17 cellular contexts compared by ENCODE assay signal in genomic region chr17:36085710-36086268, GRCh38. TPM values are rescaled to one million over a fixed set of nuclear protein-coding genes. Genes with fewer than 3 reads are reported as not detected.
DNase-seq lines count a peak whose midpoint lies in the region; ATAC-seq and TF ChIP-seq lines count a peak whose summit lies in the region.
"Had no signal": no experiment of that assay in that cellular context is flagged by ENCODE, and none has a peak within 500 bp of the region (broad histone marks: within the 10 kb centered on the region; RNA-seq: fewer than 3 reads in every experiment).

No MANE protein-coding gene starts in this region.

- H3K4ac ChIP-seq in mesendoderm (ENCODE audit: low read depth, low read length) = no peak overlapping the region

- no peak overlapping the region for H3K27ac ChIP-seq in left ventricle myocardium inferior (replicated peaks)
- H3K27ac ChIP-seq in right cardiac atrium (ENCODE audit: low read length) = no peak overlapping the region
- H3K27ac ChIP-seq in upper lobe of right lung = no peak overlapping the region
- H3K27ac ChIP-seq in mesendoderm (ENCODE audit: low read depth, low read length) = no peak overlapping the region
- H3K27ac ChIP-seq: cardiac muscle cell had no signal

- POLR2A ChIA-PET in activated CD8-positive, alpha-beta T cell treated with anti-CD3 and anti-CD28 coated beads for 36 hours (lab: Charles Lee) = interaction anchor here (0.6 to 2.1 kb wide), 6 partner anchors 11 to 44 kb away, joined by 3 to 7 read pairs (median 3); no protein-coding TSS in a partner anchor

- no peak overlapping the region for H2BK5ac ChIP-seq in mesendoderm (ENCODE audit: low read length)

- H2BK120ac ChIP-seq in mesendoderm (ENCODE audit: low read depth, low read length) = no peak overlapping the region

- H3K18ac ChIP-seq in mesendoderm (ENCODE audit: low read length) = no peak overlapping the region

- H3K9me3 ChIP-seq in left ventricle myocardium inferior (replicated peaks) = no peaks in the 10 kb centered on the region
- no peaks in the 10 kb centered on the region for H3K9me3 ChIP-seq in right cardiac atrium (ENCODE audit: control insufficient read depth, low read length)
- H3K9me3 ChIP-seq in upper lobe of right lung = no peaks in the 10 kb centered on the region

- H4K8ac ChIP-seq in mesendoderm (ENCODE audit: low read depth, low read length) = no peak overlapping the region

- H3K27me3 ChIP-seq in left ventricle myocardium inferior (ENCODE audit: low read depth) (peaks cover 32% of the 10 kb centered on the region), right cardiac atrium (ENCODE audit: control insufficient read depth, insufficient read depth) (no peaks in the 10 kb centered on the region), upper lobe of right lung (no peaks in the 10 kb centered on the region), mesendoderm (ENCODE audit: insufficient read depth, low read length, poor library complexity) (no peaks in the 10 kb centered on the region)

- TF ChIP-seq CTCF in left ventricle myocardium inferior (IDR thresholded peaks at IDR 0.05; ENCODE audit: borderline replicate concordance) (no peak), upper lobe of right lung (IDR thresholded peaks at IDR 0.05) (no peak)
- no peak for TF ChIP-seq CTCF in activated CD8-positive, alpha-beta T cell treated with anti-CD3 and anti-CD28 coated beads for 36 hours (IDR thresholded peaks at IDR 0.05)

- CTCF ChIA-PET in activated CD8-positive, alpha-beta T cell treated with anti-CD3 and anti-CD28 coated beads for 36 hours (lab: Charles Lee) = interaction anchor here (1.1 to 2.4 kb wide), 6 partner anchors 10 to 117 kb away, joined by 3 to 14 read pairs (median 4); no protein-coding TSS in a partner anchor

- H3K56ac ChIP-seq in mesendoderm (ENCODE audit: low read length) = no peak overlapping the region

- ATAC-seq in Right ventricle myocardium superior (ENCODE audit: poor library complexity) (peak; percentile 79), right cardiac atrium (peak; percentile 60), upper lobe of right lung (peak; percentile 72)
- ATAC-seq in activated CD8-positive, alpha-beta T cell treated with anti-CD3 and anti-CD28 coated beads for 36 hours = no peak
- ATAC-seq: esophagus mucosa, Panc1 had no signal

- H3K23ac ChIP-seq in mesendoderm (ENCODE audit: low read length) = no peak overlapping the region

- H3K9me3 Mint-ChIP-seq in activated CD8-positive, alpha-beta T cell treated with anti-CD3 and anti-CD28 coated beads for 36 hours = no peaks in the 10 kb centered on the region

- H3K79me2 ChIP-seq in mesendoderm (ENCODE audit: control insufficient read depth, insufficient read depth, low read length) = no peaks in the 10 kb centered on the region

- H3K4me3 ChIP-seq in left ventricle myocardium inferior (no peak overlapping the region), right cardiac atrium (ENCODE audit: low read length) (no peak overlapping the region), upper lobe of right lung (no peak overlapping the region), mesendoderm (ENCODE audit: low read length) (no peak overlapping the region)
- H3K4me3 ChIP-seq: cardiac muscle cell had no signal

- H3K36me3 ChIP-seq in left ventricle myocardium inferior (no peaks in the 10 kb centered on the region), upper lobe of right lung (no peaks in the 10 kb centered on the region), mesendoderm (ENCODE audit: control insufficient read depth, insufficient read depth, low read length) (no peaks in the 10 kb centered on the region)
- H3K36me3 ChIP-seq: cardiac muscle cell had no signal

- intact Hi-C loops in Right ventricle myocardium superior (cut with DNase I) (no loop called here), left ventricle myocardium inferior (cut with micrococcal nuclease) (no loop called here), right cardiac atrium (cut with DNase I) (no loop called here), upper lobe of right lung (cut with DNase I) (no loop called here)
- intact Hi-C loops in activated CD8-positive, alpha-beta T cell treated with anti-CD3 and anti-CD28 coated beads for 36 hours (cut with micrococcal nuclease) = no loop called here

- no peaks in the 10 kb centered on the region for H3K27me3 Mint-ChIP-seq in activated CD8-positive, alpha-beta T cell treated with anti-CD3 and anti-CD28 coated beads for 36 hours

- no peaks in the 10 kb centered on the region for H3K4me1 ChIP-seq in left ventricle myocardium inferior
- no peaks in the 10 kb centered on the region for H3K4me1 ChIP-seq in right cardiac atrium (ENCODE audit: control insufficient read depth, insufficient read depth, low read length)
- no peaks in the 10 kb centered on the region for H3K4me1 ChIP-seq in upper lobe of right lung
- H3K4me1 ChIP-seq in mesendoderm (ENCODE audit: control insufficient read depth, low read depth, low read length) = no peaks in the 10 kb centered on the region

- no peak overlapping the region for H4K5ac ChIP-seq in mesendoderm (ENCODE audit: low read length)

- H3K79me1 ChIP-seq in mesendoderm (ENCODE audit: low read length) = no peaks in the 10 kb centered on the region

- no peak for DNase-seq in Right ventricle myocardium superior
- DNase-seq in left ventricle myocardium inferior = no peak
- no peak for DNase-seq in activated CD8-positive, alpha-beta T cell treated with anti-CD3 and anti-CD28 coated beads for 36 hours
- no peak for DNase-seq in right cardiac atrium
- DNase-seq in upper lobe of right lung = no peak
- DNase-seq in mesendoderm = no peak
- DNase-seq in NCI-H1105 (lab: John Stamatoyannopoulos, UW) = no peak
- no peak for DNase-seq in NCI-H2196 treated with DMSO at 0.1 percent for 48 hours (lab: John Stamatoyannopoulos, UW; ENCODE audit: unreplicated experiment)
- DNase-seq: ACHN; EL; NCI-H2107; occipital lobe; stimulated activated CD4-positive, alpha-beta T cell treated with anti-CD3 and anti-CD28 coated beads, Interleukin-4, amount 100 ng/mL, for 4 hours had no signal

- no peak overlapping the region for H3K9ac ChIP-seq in mesendoderm (ENCODE audit: low read length)

- peaks cover 70% of the 10 kb centered on the region for H3K4me1 Mint-ChIP-seq in activated CD8-positive, alpha-beta T cell treated with anti-CD3 and anti-CD28 coated beads for 36 hours (ENCODE audit: low read depth)

- H3K4me2 ChIP-seq in mesendoderm (ENCODE audit: low read length) = no peak overlapping the region

- H2BK15ac ChIP-seq in mesendoderm (replicated peaks; ENCODE audit: low read depth) = no peak overlapping the region

- no peak overlapping the region for H2AK5ac ChIP-seq in mesendoderm (ENCODE audit: low read length)

- H3K27ac Mint-ChIP-seq in activated CD8-positive, alpha-beta T cell treated with anti-CD3 and anti-CD28 coated beads for 36 hours = peak overlapping the region; percentile 31

- 41% methylated on average over 2 of the region's 2 CpGs for WGBS in right cardiac atrium
- WGBS in mesendoderm (ENCODE audit: extremely low coverage, insufficient coverage, low lambda C conversion rate) = no CpG with 5 or more reads among the region's 2 CpGs

- H3K36me3 Mint-ChIP-seq in activated CD8-positive, alpha-beta T cell treated with anti-CD3 and anti-CD28 coated beads for 36 hours (ENCODE audit: low read depth) = peaks cover 7% of the 10 kb centered on the region

- H3K4me3 Mint-ChIP-seq in activated CD8-positive, alpha-beta T cell treated with anti-CD3 and anti-CD28 coated beads for 36 hours = peak overlapping the region; percentile 35

RNA-seq across cellular contexts. Expression of gene CCL3, which starts 4.2 kb away (rescaled TPM):
- total RNA-seq in Right ventricle myocardium superior (0.27 TPM), left ventricle myocardium inferior (not detected), right cardiac atrium (1 to 10 TPM in 3 of 4 donors, under 1 TPM in 1; 0.38 to 2.3 (median 1.3) TPM), upper lobe of right lung (9.9 TPM)
- total RNA-seq in activated CD8-positive, alpha-beta T cell treated with anti-CD3 and anti-CD28 coated beads for 36 hours = 100 to 1,000 TPM; 230 to 253 TPM
- 0.66 TPM for polyA plus RNA-seq in right cardiac atrium
- not detected for polyA plus RNA-seq in mesendoderm (2013, experiment 1 of 2)
- not detected for polyA plus RNA-seq in mesendoderm (2013, experiment 2 of 2)
- total RNA-seq: cardiac muscle cell, esophagus mucosa had no signal
- polyA plus RNA-seq: cardiac muscle cell had no signal

RNA-seq across cellular contexts. Expression of gene CCL4, which starts 17.8 kb away (rescaled TPM):
- total RNA-seq in Right ventricle myocardium superior (0.62 TPM), left ventricle myocardium inferior (0.91 TPM), right cardiac atrium (1 to 10 TPM in 3 of 4 donors, under 1 TPM in 1; 0.42 to 1.7 (median 1.2) TPM), upper lobe of right lung (12.5 TPM)
- 100 to 1,000 TPM; 287 to 290 TPM for total RNA-seq in activated CD8-positive, alpha-beta T cell treated with anti-CD3 and anti-CD28 coated beads for 36 hours
- 0.95 TPM for polyA plus RNA-seq in right cardiac atrium
- not detected for polyA plus RNA-seq in mesendoderm (2013, experiment 1 of 2)
- not detected for polyA plus RNA-seq in mesendoderm (2013, experiment 2 of 2)
- total RNA-seq: cardiac muscle cell, esophagus mucosa, kidney epithelial cell had no signal
- polyA plus RNA-seq: cardiac muscle cell had no signal

RNA-seq across cellular contexts. Expression of gene CCL18, which starts 21.7 kb away (rescaled TPM):
- total RNA-seq in Right ventricle myocardium superior (2.7 TPM), left ventricle myocardium inferior (1.1 TPM), right cardiac atrium (10 to 100 TPM in 1 of 4 donors, 1 to 10 TPM in 2, under 1 TPM in 1; 0.74 to 12.3 (median 1.5) TPM), upper lobe of right lung (31.9 TPM)
- total RNA-seq in activated CD8-positive, alpha-beta T cell treated with anti-CD3 and anti-CD28 coated beads for 36 hours = not detected
- polyA plus RNA-seq in right cardiac atrium = 0.20 TPM
- not detected for polyA plus RNA-seq in mesendoderm (2013, experiment 1 of 2)
- not detected for polyA plus RNA-seq in mesendoderm (2013, experiment 2 of 2)
- total RNA-seq: cardiac muscle cell, kidney epithelial cell, occipital lobe had no signal
- polyA plus RNA-seq: cardiac muscle cell had no signal

Comparison
In these comparisons a context has a peak if more than half of its experiments do, and no peak if none do; other contexts are left out.
1. RNA of gene CCL3, which starts 4.2 kb away (total RNA-seq): 230 to 253 TPM in activated CD8-positive, alpha-beta T cell treated with anti-CD3 and anti-CD28 coated beads for 36 hours; 9.9 TPM in upper lobe of right lung (single experiment), 0.38 to 2.3 TPM in right cardiac atrium, 0.27 TPM in Right ventricle myocardium superior (single experiment) and not detected in left ventricle myocardium inferior (single experiment); every median in the first group is over 10 times any median in the second.
2. RNA of gene CCL4, which starts 17.8 kb away (total RNA-seq): 287 to 290 TPM in activated CD8-positive, alpha-beta T cell treated with anti-CD3 and anti-CD28 coated beads for 36 hours; 12.5 TPM in upper lobe of right lung (single experiment), 0.42 to 1.7 TPM in right cardiac atrium, 0.91 TPM in left ventricle myocardium inferior (single experiment) and 0.62 TPM in Right ventricle myocardium superior (single experiment); every median in the first group is over 10 times any median in the second.